In genomic region chr1:219772265-219773036, GRCh38 we compare ENCODE assay signal across 13 cellular contexts.
"Had no signal": no experiment of that assay in that cellular context is flagged by ENCODE, and none has a peak within 500 bp of the region (broad histone marks: within the 10 kb centered on the region; RNA-seq: fewer than 3 reads in every experiment).

No MANE protein-coding gene starts in this region.

- DNase-seq: activated CD4-positive, alpha-beta T cell treated with anti-CD3 and anti-CD28 coated beads, Interleukin-2, amount 50 U/mL, for 48 hours; activated naive CD4-positive, alpha-beta T cell treated with anti-CD3 and anti-CD28 coated beads, Interleukin-2, amount 10 ng/mL, durations not matched to agents 7 days and 5 days; cortex of kidney; effector CD8-positive, alpha-beta T cell; esophagus squamous epithelium; glutamatergic neuron; pancreas; T-cell; WERI-Rb-1 had no signal

- H3K27ac Mint-ChIP-seq: activated naive CD4-positive, alpha-beta T cell treated with anti-CD3 and anti-CD28 coated beads, Interleukin-2, amount 10 ng/mL, durations not matched to agents 7 days and 5 days; stimulated activated effector memory CD8-positive, alpha-beta T cell treated with anti-CD3 and anti-CD28 coated beads, Interleukin-12 subunit alpha, Interleukin-12 subunit beta, amount 100 ng/mL, for 72 hours; T-cell had no signal

- H3K4me1 ChIP-seq: esophagus squamous epithelium, pancreas had no signal

- H3K9me3 ChIP-seq: esophagus squamous epithelium, pancreas, thoracic aorta had no signal

- H3K4me3 ChIP-seq: esophagus squamous epithelium, lung, pancreas, thoracic aorta had no signal

- H3K27me3 ChIP-seq: esophagus squamous epithelium, pancreas had no signal

- H3K36me3 Mint-ChIP-seq: activated naive CD4-positive, alpha-beta T cell treated with anti-CD3 and anti-CD28 coated beads, Interleukin-2, amount 10 ng/mL, durations not matched to agents 7 days and 5 days; stimulated activated effector memory CD8-positive, alpha-beta T cell treated with anti-CD3 and anti-CD28 coated beads, Interleukin-12 subunit alpha, Interleukin-12 subunit beta, amount 100 ng/mL, for 72 hours; T-cell had no signal

- ATAC-seq: pancreas; stimulated activated effector memory CD8-positive, alpha-beta T cell treated with anti-CD3 and anti-CD28 coated beads, Interleukin-12 subunit alpha, Interleukin-12 subunit beta, amount 100 ng/mL, for 72 hours; T-cell had no signal

- H3K4me1 Mint-ChIP-seq: activated naive CD4-positive, alpha-beta T cell treated with anti-CD3 and anti-CD28 coated beads, Interleukin-2, amount 10 ng/mL, durations not matched to agents 7 days and 5 days; central memory CD8-positive, alpha-beta T cell; stimulated activated effector memory CD8-positive, alpha-beta T cell treated with anti-CD3 and anti-CD28 coated beads, Interleukin-12 subunit alpha, Interleukin-12 subunit beta, amount 100 ng/mL, for 72 hours; T-cell had no signal

- H3K27ac ChIP-seq: esophagus squamous epithelium, pancreas, thoracic aorta, WERI-Rb-1 had no signal

- H3K36me3 ChIP-seq: esophagus squamous epithelium, pancreas, thoracic aorta, WERI-Rb-1 had no signal

- H3K27me3 Mint-ChIP-seq: activated naive CD4-positive, alpha-beta T cell treated with anti-CD3 and anti-CD28 coated beads, Interleukin-2, amount 10 ng/mL, durations not matched to agents 7 days and 5 days; central memory CD8-positive, alpha-beta T cell; T-cell had no signal

- H3K4me3 Mint-ChIP-seq: activated naive CD4-positive, alpha-beta T cell treated with anti-CD3 and anti-CD28 coated beads, Interleukin-2, amount 10 ng/mL, durations not matched to agents 7 days and 5 days; central memory CD8-positive, alpha-beta T cell; stimulated activated effector memory CD8-positive, alpha-beta T cell treated with anti-CD3 and anti-CD28 coated beads, Interleukin-12 subunit alpha, Interleukin-12 subunit beta, amount 100 ng/mL, for 72 hours; T-cell had no signal
